Comparison of ENCODE assay signal across 14 cellular contexts in genomic region chr19:953501-954271, GRCh38. TPM values are rescaled to one million over a fixed set of nuclear protein-coding genes. Genes with fewer than 3 reads are reported as not detected.
DNase-seq lines count a peak whose midpoint lies in the region; ATAC-seq, FAIRE-seq and TF ChIP-seq lines count a peak whose summit lies in the region.
"Had no signal": no experiment of that assay in that cellular context is flagged by ENCODE, and none has a peak within 500 bp of the region (broad histone marks: within the 10 kb centered on the region; RNA-seq: fewer than 3 reads in every experiment).

No MANE protein-coding gene starts in this region.

- POLR2A ChIA-PET in T-cell (lab: Charles Lee) (no interaction called here), HepG2 (lab: Yijun Ruan, JAX) (interaction anchor here (0.7 to 4.8 kb wide), 11 partner anchors 8 to 175 kb away, joined by 3 to 50 read pairs (median 18); partner anchors contain the start of gene WDR18)

- TSS peak; percentile 22 for BruUV-seq in HepG2 (replicated peaks; lab: Mats Ljungman, UMichigan)

- peak overlapping the region; percentile 92 for H3K9ac ChIP-seq in HepG2 (ENCODE audit: insufficient read depth, low read depth, low read length)

- FAIRE-seq in HepG2 (lab: Jason Lieb, UNC) = no peak

- H3K36me3 ChIP-seq in GM23338 (ENCODE audit: insufficient read depth) (no peaks in the 10 kb centered on the region), HepG2 (replicated peaks in 1 of 2; ENCODE audit: control insufficient read depth in 1 of 2, insufficient read depth in 2 of 2, low read length in 2 of 2) (peaks cover 7 to 8% of the 10 kb centered on the region in 2 experiments; a peak in 4 of 5 replicates)
- H3K36me3 ChIP-seq: left ventricle myocardium inferior had no signal

- 60% methylated on average over 27 of the region's 30 CpGs for WGBS in HepG2 (ENCODE audit: low lambda C conversion rate)

- intact Hi-C loops in HepG2 (cut with micrococcal nuclease; ENCODE audit: unreplicated experiment) = loop anchor here (2.0 kb wide), 2 partner anchors 19 to 67 kb away; partner anchors contain the start of genes RNU6-2 and TMEM259

- H3K4me2 ChIP-seq in GM23338 = peak overlapping the region; percentile 82
- peak overlapping the region; percentile 86 for H3K4me2 ChIP-seq in HepG2 (ENCODE audit: low read depth, low read length)

- H4K20me1 ChIP-seq in GM23338 (replicated peaks; ENCODE audit: insufficient read depth) (no peaks in the 10 kb centered on the region; the same call in 1 of the 2 replicates), HepG2 (ENCODE audit: insufficient read depth, low read length) (no peaks in the 10 kb centered on the region)

- H3K9me3 ChIP-seq in HepG2 (ENCODE audit: low read length) = no peaks in the 10 kb centered on the region
- H3K9me3 ChIP-seq: left ventricle myocardium inferior had no signal

- peaks cover 18% of the 10 kb centered on the region; the same call in 2 of the 3 replicates for H3K4me1 Mint-ChIP-seq in GM23338
- peaks cover 9 to 14% (median 9%) of the 10 kb centered on the region in 3 donors for H3K4me1 Mint-ChIP-seq in T-cell
- H3K4me1 Mint-ChIP-seq in stimulated activated naive B cell treated with anti-CD40 and anti-IgM and Interleukin-4, amounts not matched to agents 10 μg/mL and 1 μg/mL and 100 μg/mL, for 72 hours = peaks cover 24 to 52% of the 10 kb centered on the region in 2 donors

- CTCF ChIA-PET in T-cell (lab: Charles Lee) (no interaction called here), HepG2 (lab: Yijun Ruan, JAX; ENCODE audit: low intra/inter-chr PET ratio, low total read pairs) (no interaction called here)

- H3K27me3 Mint-ChIP-seq in GM23338 (ENCODE audit: insufficient read depth, low read depth, poor library complexity) = peaks cover 16% of the 10 kb centered on the region
- H3K27me3 Mint-ChIP-seq in T-cell = no peaks in the 10 kb centered on the region
- no peaks in the 10 kb centered on the region for H3K27me3 Mint-ChIP-seq in stimulated activated naive B cell treated with anti-CD40 and anti-IgM and Interleukin-4, amounts not matched to agents 10 μg/mL and 1 μg/mL and 100 μg/mL, for 72 hours

- no peak for TF ChIP-seq EP300 in HepG2 (IDR thresholded peaks at IDR 0.05; ENCODE audit: low read depth in 2 of 2, low read length in 2 of 2)
- no peak for TF ChIP-seq EP300 in HepG2 (CRISPR knock-in tag; IDR thresholded peaks at IDR 0.05; ENCODE audit: borderline replicate concordance)

- H3K27ac Mint-ChIP-seq in GM23338 (peak overlapping the region; percentile 88), T-cell (peak overlapping the region in 1 of 2 donors; percentile 22)
- H3K27ac Mint-ChIP-seq in stimulated activated naive B cell treated with anti-CD40 and anti-IgM and Interleukin-4, amounts not matched to agents 10 μg/mL and 1 μg/mL and 100 μg/mL, for 72 hours = peak overlapping the region; percentile 57

- TF ChIP-seq CTCF in GM23338 (conservative IDR thresholded peaks at IDR 0.05; ENCODE audit: low read depth in 2 of 2) (no peak), HepG2 (CRISPR knock-in tag; IDR thresholded peaks at IDR 0.05) (no peak)

- H3K27ac ChIP-seq in GM23338 (ENCODE audit: low read depth) (peak overlapping the region; percentile 86), HepG2 (ENCODE audit: extremely low read length, insufficient read depth, low read length) (peak overlapping the region; percentile 99)
- H3K27ac ChIP-seq: left ventricle myocardium inferior had no signal

- H3K79me2 ChIP-seq in GM23338 (replicated peaks; ENCODE audit: insufficient read depth) (peaks cover 41% of the 10 kb centered on the region), HepG2 (ENCODE audit: insufficient read depth, low read length) (peaks cover 67% of the 10 kb centered on the region)

- no peaks in the 10 kb centered on the region for H3K9me2 ChIP-seq in GM23338 (ENCODE audit: insufficient read depth)

- H3K36me3 Mint-ChIP-seq in GM23338 (ENCODE audit: low read depth) (no peaks in the 10 kb centered on the region), T-cell (no peaks in the 10 kb centered on the region)
- H3K36me3 Mint-ChIP-seq in stimulated activated naive B cell treated with anti-CD40 and anti-IgM and Interleukin-4, amounts not matched to agents 10 μg/mL and 1 μg/mL and 100 μg/mL, for 72 hours = peaks cover 10 to 20% of the 10 kb centered on the region in 2 donors

- TF ChIP-seq RAD21 in HepG2 (CRISPR knock-in tag; IDR thresholded peaks at IDR 0.05) = peak; percentile 7; the same call in 1 of the 2 replicates

- TF ChIP-seq POLR2A in HepG2 (IDR thresholded peaks at IDR 0.05; ENCODE audit: insufficient read depth in 1 of 2, low read depth in 2 of 2, low read length in 2 of 2) = peak in 1 of 2 experiments; percentile 38; a peak in 1 of 4 replicates

- H3F3A ChIP-seq in GM23338 (replicated peaks; ENCODE audit: low read depth) = peaks cover 17% of the 10 kb centered on the region; the same call in 1 of the 2 replicates

- H3K4me1 ChIP-seq in GM23338 (ENCODE audit: insufficient read depth) = peaks cover 36% of the 10 kb centered on the region
- H3K4me1 ChIP-seq in HepG2 (ENCODE audit: insufficient read depth, low read length) = peaks cover 81% of the 10 kb centered on the region

- ATAC-seq in GM23338 (peak; percentile 17), T-cell (replicated peaks in 1 of 4) (no peak), HepG2 (no peak; the same call in 2 of the 3 replicates)
- ATAC-seq in stimulated activated naive B cell treated with anti-CD40 and anti-IgM and Interleukin-4, amounts not matched to agents 10 μg/mL and 1 μg/mL and 100 μg/mL, for 72 hours (replicated peaks) = no peak
- ATAC-seq in activated CD4-positive, CD25-positive, alpha-beta regulatory T cell treated with anti-CD3 and anti-CD28 coated beads, Interleukin-2, amount 50 U/mL, for 24 hours = no peak

- no peaks in the 10 kb centered on the region for H3K9me3 Mint-ChIP-seq in GM23338
- no peaks in the 10 kb centered on the region for H3K9me3 Mint-ChIP-seq in T-cell
- no peaks in the 10 kb centered on the region for H3K9me3 Mint-ChIP-seq in stimulated activated naive B cell treated with anti-CD40 and anti-IgM and Interleukin-4, amounts not matched to agents 10 μg/mL and 1 μg/mL and 100 μg/mL, for 72 hours

- H2AFZ ChIP-seq in GM23338 = no peak overlapping the region; the same call in 1 of the 2 replicates
- H2AFZ ChIP-seq in HepG2 (ENCODE audit: low read length) = no peak overlapping the region

- H3K27me3 ChIP-seq in GM23338 (ENCODE audit: insufficient read depth) (no peaks in the 10 kb centered on the region), HepG2 (ENCODE audit: control insufficient read depth in 1 of 2, insufficient read depth in 2 of 2, low read length in 2 of 2) (no peaks in the 10 kb centered on the region)

- in situ Hi-C loops in HepG2 (cut with HindIII; ENCODE audit: extremely low pct_ligation_motif_present, low pct_unique_long_range_greater_than_20kb) = no loop called here

- H3K4me3 Mint-ChIP-seq in GM23338 (peak overlapping the region; percentile 17; the same call in 2 of the 3 replicates), T-cell (peak overlapping the region in 2 of 3 donors; percentile 46 to 57)
- peak overlapping the region; percentile 55 to 56 for H3K4me3 Mint-ChIP-seq in stimulated activated naive B cell treated with anti-CD40 and anti-IgM and Interleukin-4, amounts not matched to agents 10 μg/mL and 1 μg/mL and 100 μg/mL, for 72 hours

- H3K4me3 ChIP-seq in GM23338 = peak overlapping the region; percentile 47; the same call in 1 of the 2 replicates
- H3K4me3 ChIP-seq in HepG2 (replicated peaks in 1 of 3; ENCODE audit: insufficient read depth in 1 of 3, low read depth in 2 of 3, low read length in 3 of 3) = peak overlapping the region in 1 of 3 experiments; percentile 31; a peak in 3 of 6 replicates
- H3K4me3 ChIP-seq: left ventricle myocardium inferior had no signal

- DNase-seq in GM23338 (ENCODE audit: low spot score) = peak; percentile 69
- DNase-seq in T-cell = no peak
- no peak for DNase-seq in HepG2 (ENCODE audit: low spot score)
- no peak for DNase-seq in stimulated activated naive B cell treated with anti-CD40 and anti-IgM and Interleukin-4, amounts not matched to agents 10 μg/mL and 1 μg/mL and 100 μg/mL, for 72 hours
- no peak for DNase-seq in anterior cingulate cortex (lab: John Stamatoyannopoulos, UW)
- DNase-seq in KG1 (lab: John Stamatoyannopoulos, UW) = no peak
- DNase-seq: DMS 273 treated with DMSO at 0.1 percent for 48 hours, HCEC 1CT, left ventricle myocardium inferior, NCI-H2171, OCI-M1 had no signal

RNA-seq across cellular contexts. Expression of gene ARID3A, which starts 27.9 kb away (rescaled TPM):
- total RNA-seq in GM23338 (2014; rRNA removed; shearing (Covaris generic)) = 48.8 and 51.6 TPM in 2 replicates
- 33.6 and 36.6 TPM in 2 replicates for polyA plus RNA-seq in GM23338 (2016; fragmentation: Nextera tagmentation; extraction: Ambion mirVana)
- total RNA-seq in T-cell = 10 to 100 TPM in 4 of 5 donors, 1 to 10 TPM in 1; 9.8 to 13.2 (median 12.0) TPM
- total RNA-seq in HepG2 (2016; rRNA removed; fragmentation: Illumina TruSeq; extraction: Trizol) = 53.8 and 71.3 TPM in 2 replicates
- 26.5 and 31.5 TPM in 2 replicates for total RNA-seq in HepG2 (2016; cell fraction: cytosol; rRNA removed; fragmentation: Illumina TruSeq; extraction: Trizol; ENCODE audit: low read depth)
- total RNA-seq in HepG2 (2016; cell fraction: insoluble cytoplasmic fraction; rRNA removed; fragmentation: Illumina TruSeq; extraction: Trizol) = 41.5 and 68.9 TPM in 2 replicates
- 56.8 and 62.2 TPM in 2 replicates for total RNA-seq in HepG2 (2016; cell fraction: membrane; rRNA removed; fragmentation: Illumina TruSeq; extraction: Trizol)
- total RNA-seq in HepG2 (2016; cell fraction: nucleus; rRNA removed; fragmentation: Illumina TruSeq; extraction: Trizol) = 35.6 and 47.1 TPM in 2 replicates
- 77.9 and 102 TPM in 2 replicates for polyA plus RNA-seq in HepG2 (2011; rRNA removed)
- polyA plus RNA-seq in HepG2 (2011; cell fraction: cytosol; rRNA removed) = 44.7 and 68.0 TPM in 2 replicates
- 150 and 160 TPM in 2 replicates for polyA plus RNA-seq in HepG2 (2011; cell fraction: nucleus; rRNA removed)
- 78.6 and 99.3 TPM in 2 replicates for polyA plus RNA-seq in HepG2 (2012)
- polyA plus RNA-seq in HepG2 (2016; cell fraction: cytosol; fragmentation: Illumina TruSeq; extraction: Trizol; ENCODE audit: low read depth) = 31.0 and 31.3 TPM in 2 replicates
- 58.1 and 70.4 TPM in 2 replicates for polyA plus RNA-seq in HepG2 (2016; cell fraction: insoluble cytoplasmic fraction; fragmentation: Illumina TruSeq; extraction: Trizol; ENCODE audit: low read depth)
- 47.1 and 58.2 TPM in 2 replicates for polyA plus RNA-seq in HepG2 (2016; cell fraction: membrane; fragmentation: Illumina TruSeq; extraction: Trizol; ENCODE audit: low read depth)
- 76.0 and 89.6 TPM in 2 replicates for polyA plus RNA-seq in HepG2 (2016; cell fraction: nucleus; fragmentation: Illumina TruSeq; extraction: Trizol; ENCODE audit: insufficient read depth, low read depth)
- 15.5 and 299 TPM in 2 replicates for polyA minus RNA-seq in HepG2 (2011; rRNA and poly(A)+ RNA removed; ENCODE audit: low replicate concordance)
- 163 and 199 TPM in 2 replicates for polyA minus RNA-seq in HepG2 (2011; cell fraction: cytosol; rRNA and poly(A)+ RNA removed)
- 48.5 and 77.1 TPM in 2 replicates for polyA minus RNA-seq in HepG2 (2011; cell fraction: nucleus; rRNA and poly(A)+ RNA removed)

RNA-seq across cellular contexts. Expression of gene WDR18, which starts 30.5 kb away (rescaled TPM):
- total RNA-seq in GM23338 (2014; rRNA removed; shearing (Covaris generic)) = 112 and 157 TPM in 2 replicates
- polyA plus RNA-seq in GM23338 (2016; fragmentation: Nextera tagmentation; extraction: Ambion mirVana) (155 and 156 TPM in 2 replicates), HepG2 (2011; rRNA removed) (36.4 and 44.6 TPM in 2 replicates)
- total RNA-seq in T-cell (10 to 100 TPM; 24.6 to 65.9 (median 53.5) TPM), HepG2 (2016; rRNA removed; fragmentation: Illumina TruSeq; extraction: Trizol) (47.6 and 49.7 TPM in 2 replicates)
- total RNA-seq in HepG2 (2016; cell fraction: cytosol; rRNA removed; fragmentation: Illumina TruSeq; extraction: Trizol; ENCODE audit: low read depth) = 26.1 and 29.1 TPM in 2 replicates
- total RNA-seq in HepG2 (2016; cell fraction: insoluble cytoplasmic fraction; rRNA removed; fragmentation: Illumina TruSeq; extraction: Trizol) = 48.0 and 48.9 TPM in 2 replicates
- total RNA-seq in HepG2 (2016; cell fraction: membrane; rRNA removed; fragmentation: Illumina TruSeq; extraction: Trizol) = 31.0 and 31.9 TPM in 2 replicates
- 29.6 and 30.6 TPM in 2 replicates for total RNA-seq in HepG2 (2016; cell fraction: nucleus; rRNA removed; fragmentation: Illumina TruSeq; extraction: Trizol)
- 25.5 and 56.5 TPM in 2 replicates for polyA plus RNA-seq in HepG2 (2011; cell fraction: cytosol; rRNA removed)
- 182 and 212 TPM in 2 replicates for polyA plus RNA-seq in HepG2 (2011; cell fraction: nucleus; rRNA removed)
- 32.8 and 36.1 TPM in 2 replicates for polyA plus RNA-seq in HepG2 (2012)
- 33.6 and 34.5 TPM in 2 replicates for polyA plus RNA-seq in HepG2 (2016; cell fraction: cytosol; fragmentation: Illumina TruSeq; extraction: Trizol; ENCODE audit: low read depth)
- polyA plus RNA-seq in HepG2 (2016; cell fraction: insoluble cytoplasmic fraction; fragmentation: Illumina TruSeq; extraction: Trizol; ENCODE audit: low read depth) = 54.6 and 65.2 TPM in 2 replicates
- polyA plus RNA-seq in HepG2 (2016; cell fraction: membrane; fragmentation: Illumina TruSeq; extraction: Trizol; ENCODE audit: low read depth) = 27.0 and 27.2 TPM in 2 replicates
- 69.0 and 72.3 TPM in 2 replicates for polyA plus RNA-seq in HepG2 (2016; cell fraction: nucleus; fragmentation: Illumina TruSeq; extraction: Trizol; ENCODE audit: insufficient read depth, low read depth)
- polyA minus RNA-seq in HepG2 (2011; rRNA and poly(A)+ RNA removed; ENCODE audit: low replicate concordance) = 59.9 and 104 TPM in 2 replicates
- polyA minus RNA-seq in HepG2 (2011; cell fraction: cytosol; rRNA and poly(A)+ RNA removed) = 40.3 and 49.5 TPM in 2 replicates
- 29.6 and 30.8 TPM in 2 replicates for polyA minus RNA-seq in HepG2 (2011; cell fraction: nucleus; rRNA and poly(A)+ RNA removed)

RNA-seq across cellular contexts. Expression of gene KISS1R, which starts 36.6 kb away (rescaled TPM):
- 2.4 and 4.0 TPM in 2 replicates for total RNA-seq in GM23338 (2014; rRNA removed; shearing (Covaris generic))
- polyA plus RNA-seq in GM23338 (2016; fragmentation: Nextera tagmentation; extraction: Ambion mirVana) (0.78 and 1.0 TPM in 2 replicates), HepG2 (2011; rRNA removed) (1.1 and 1.5 TPM in 2 replicates)
- total RNA-seq in T-cell (1 to 10 TPM; 1.5 to 4.9 (median 2.8) TPM), HepG2 (2016; rRNA removed; fragmentation: Illumina TruSeq; extraction: Trizol) (3.9 and 10.2 TPM in 2 replicates)
- total RNA-seq in HepG2 (2016; cell fraction: cytosol; rRNA removed; fragmentation: Illumina TruSeq; extraction: Trizol; ENCODE audit: low read depth) = 4.7 and 5.1 TPM in 2 replicates
- 3.2 and 9.6 TPM in 2 replicates for total RNA-seq in HepG2 (2016; cell fraction: insoluble cytoplasmic fraction; rRNA removed; fragmentation: Illumina TruSeq; extraction: Trizol)
- 7.1 and 8.6 TPM in 2 replicates for total RNA-seq in HepG2 (2016; cell fraction: membrane; rRNA removed; fragmentation: Illumina TruSeq; extraction: Trizol)
- total RNA-seq in HepG2 (2016; cell fraction: nucleus; rRNA removed; fragmentation: Illumina TruSeq; extraction: Trizol) = 8.2 and 8.4 TPM in 2 replicates
- polyA plus RNA-seq in HepG2 (2011; cell fraction: cytosol; rRNA removed) = 1.6 and 3.0 TPM in 2 replicates
- polyA plus RNA-seq in HepG2 (2011; cell fraction: nucleus; rRNA removed) = 10.4 and 11.9 TPM in 2 replicates
- 2.8 and 4.0 TPM in 2 replicates for polyA plus RNA-seq in HepG2 (2012)
- polyA plus RNA-seq in HepG2 (2016; cell fraction: cytosol; fragmentation: Illumina TruSeq; extraction: Trizol; ENCODE audit: low read depth) = 3.6 and 4.4 TPM in 2 replicates
- polyA plus RNA-seq in HepG2 (2016; cell fraction: insoluble cytoplasmic fraction; fragmentation: Illumina TruSeq; extraction: Trizol; ENCODE audit: low read depth) = 4.2 and 5.9 TPM in 2 replicates
- 4.5 and 6.0 TPM in 2 replicates for polyA plus RNA-seq in HepG2 (2016; cell fraction: membrane; fragmentation: Illumina TruSeq; extraction: Trizol; ENCODE audit: low read depth)
- polyA plus RNA-seq in HepG2 (2016; cell fraction: nucleus; fragmentation: Illumina TruSeq; extraction: Trizol; ENCODE audit: insufficient read depth, low read depth) = 15.3 and 19.1 TPM in 2 replicates
- polyA minus RNA-seq in HepG2 (2011; rRNA and poly(A)+ RNA removed; ENCODE audit: low replicate concordance) = 5.9 TPM in 1 of 2 replicates, not detected in the other
- polyA minus RNA-seq in HepG2 (2011; cell fraction: cytosol; rRNA and poly(A)+ RNA removed) = 2.4 and 3.7 TPM in 2 replicates
- polyA minus RNA-seq in HepG2 (2011; cell fraction: nucleus; rRNA and poly(A)+ RNA removed) = 0.50 and 0.77 TPM in 2 replicates
- total RNA-seq: left ventricle myocardium inferior, M059J, pulmonary artery endothelial cell had no signal

RNA-seq across cellular contexts. Expression of gene R3HDM4, which starts 40.7 kb away (rescaled TPM):
- total RNA-seq in GM23338 (2014; rRNA removed; shearing (Covaris generic)) = 87.1 and 87.8 TPM in 2 replicates
- 76.5 and 87.4 TPM in 2 replicates for polyA plus RNA-seq in GM23338 (2016; fragmentation: Nextera tagmentation; extraction: Ambion mirVana)
- 100 to 1,000 TPM; 190 to 252 (median 220) TPM for total RNA-seq in T-cell
- 21.8 and 26.2 TPM in 2 replicates for total RNA-seq in HepG2 (2016; rRNA removed; fragmentation: Illumina TruSeq; extraction: Trizol)
- total RNA-seq in HepG2 (2016; cell fraction: cytosol; rRNA removed; fragmentation: Illumina TruSeq; extraction: Trizol; ENCODE audit: low read depth) = 17.5 and 31.0 TPM in 2 replicates
- total RNA-seq in HepG2 (2016; cell fraction: insoluble cytoplasmic fraction; rRNA removed; fragmentation: Illumina TruSeq; extraction: Trizol) = 22.0 and 24.7 TPM in 2 replicates
- 29.7 and 34.2 TPM in 2 replicates for total RNA-seq in HepG2 (2016; cell fraction: membrane; rRNA removed; fragmentation: Illumina TruSeq; extraction: Trizol)
- 16.4 and 18.7 TPM in 2 replicates for total RNA-seq in HepG2 (2016; cell fraction: nucleus; rRNA removed; fragmentation: Illumina TruSeq; extraction: Trizol)
- polyA plus RNA-seq in HepG2 (2011; rRNA removed) = 26.9 and 40.4 TPM in 2 replicates
- 30.7 and 39.0 TPM in 2 replicates for polyA plus RNA-seq in HepG2 (2011; cell fraction: cytosol; rRNA removed)
- 57.8 and 68.0 TPM in 2 replicates for polyA plus RNA-seq in HepG2 (2011; cell fraction: nucleus; rRNA removed)
- polyA plus RNA-seq in HepG2 (2012) = 22.6 and 31.3 TPM in 2 replicates
- 24.5 and 25.3 TPM in 2 replicates for polyA plus RNA-seq in HepG2 (2016; cell fraction: cytosol; fragmentation: Illumina TruSeq; extraction: Trizol; ENCODE audit: low read depth)
- polyA plus RNA-seq in HepG2 (2016; cell fraction: insoluble cytoplasmic fraction; fragmentation: Illumina TruSeq; extraction: Trizol; ENCODE audit: low read depth) = 39.3 and 43.4 TPM in 2 replicates
- 44.4 and 45.0 TPM in 2 replicates for polyA plus RNA-seq in HepG2 (2016; cell fraction: membrane; fragmentation: Illumina TruSeq; extraction: Trizol; ENCODE audit: low read depth)
- polyA plus RNA-seq in HepG2 (2016; cell fraction: nucleus; fragmentation: Illumina TruSeq; extraction: Trizol; ENCODE audit: insufficient read depth, low read depth) = 58.7 and 76.5 TPM in 2 replicates
- 15.6 and 40.4 TPM in 2 replicates for polyA minus RNA-seq in HepG2 (2011; rRNA and poly(A)+ RNA removed; ENCODE audit: low replicate concordance)
- polyA minus RNA-seq in HepG2 (2011; cell fraction: cytosol; rRNA and poly(A)+ RNA removed) = 11.7 and 15.6 TPM in 2 replicates
- polyA minus RNA-seq in HepG2 (2011; cell fraction: nucleus; rRNA and poly(A)+ RNA removed) = 8.1 and 9.8 TPM in 2 replicates

RNA-seq across cellular contexts. Expression of gene GRIN3B, which starts 46.5 kb away (rescaled TPM):
- total RNA-seq in GM23338 (2014; rRNA removed; shearing (Covaris generic)) = 0.23 and 2.8 TPM in 2 replicates
- 0.11 and 0.28 TPM in 2 replicates for polyA plus RNA-seq in GM23338 (2016; fragmentation: Nextera tagmentation; extraction: Ambion mirVana)
- under 1 TPM in 3 of 5 donors, not detected in 2; 0.07 to 0.44 (median 0.09) TPM for total RNA-seq in T-cell
- 0.07 TPM in 1 of 2 replicates, not detected in the other for total RNA-seq in HepG2 (2016; rRNA removed; fragmentation: Illumina TruSeq; extraction: Trizol)
- total RNA-seq in HepG2 (2016; cell fraction: cytosol; rRNA removed; fragmentation: Illumina TruSeq; extraction: Trizol; ENCODE audit: low read depth) = not detected in 2 replicates
- total RNA-seq in HepG2 (2016; cell fraction: insoluble cytoplasmic fraction; rRNA removed; fragmentation: Illumina TruSeq; extraction: Trizol) = 0.17 TPM in 1 of 2 replicates, not detected in the other
- total RNA-seq in HepG2 (2016; cell fraction: membrane; rRNA removed; fragmentation: Illumina TruSeq; extraction: Trizol) = not detected in 2 replicates
- total RNA-seq in HepG2 (2016; cell fraction: nucleus; rRNA removed; fragmentation: Illumina TruSeq; extraction: Trizol) = 0.28 TPM in 1 of 2 replicates, not detected in the other
- polyA plus RNA-seq in HepG2 (2011; rRNA removed) = 0.20 and 0.34 TPM in 2 replicates
- polyA plus RNA-seq in HepG2 (2011; cell fraction: cytosol; rRNA removed) = 0.15 and 0.47 TPM in 2 replicates
- polyA plus RNA-seq in HepG2 (2011; cell fraction: nucleus; rRNA removed) = 2.8 and 7.1 TPM in 2 replicates
- polyA plus RNA-seq in HepG2 (2012) = 0.23 and 0.28 TPM in 2 replicates
- not detected in 2 replicates for polyA plus RNA-seq in HepG2 (2016; cell fraction: cytosol; fragmentation: Illumina TruSeq; extraction: Trizol; ENCODE audit: low read depth)
- polyA plus RNA-seq in HepG2 (2016; cell fraction: insoluble cytoplasmic fraction; fragmentation: Illumina TruSeq; extraction: Trizol; ENCODE audit: low read depth) = not detected in 2 replicates
- polyA plus RNA-seq in HepG2 (2016; cell fraction: membrane; fragmentation: Illumina TruSeq; extraction: Trizol; ENCODE audit: low read depth) = not detected in 2 replicates
- polyA plus RNA-seq in HepG2 (2016; cell fraction: nucleus; fragmentation: Illumina TruSeq; extraction: Trizol; ENCODE audit: insufficient read depth, low read depth) = 0.27 and 0.38 TPM in 2 replicates
- 0.42 TPM in 1 of 2 replicates, not detected in the other for polyA minus RNA-seq in HepG2 (2011; rRNA and poly(A)+ RNA removed; ENCODE audit: low replicate concordance)
- polyA minus RNA-seq in HepG2 (2011; cell fraction: cytosol; rRNA and poly(A)+ RNA removed) = not detected in 2 replicates
- 0.13 and 0.37 TPM in 2 replicates for polyA minus RNA-seq in HepG2 (2011; cell fraction: nucleus; rRNA and poly(A)+ RNA removed)
- total RNA-seq: left ventricle myocardium inferior, M059J had no signal
